In the genomic region with DNA sequence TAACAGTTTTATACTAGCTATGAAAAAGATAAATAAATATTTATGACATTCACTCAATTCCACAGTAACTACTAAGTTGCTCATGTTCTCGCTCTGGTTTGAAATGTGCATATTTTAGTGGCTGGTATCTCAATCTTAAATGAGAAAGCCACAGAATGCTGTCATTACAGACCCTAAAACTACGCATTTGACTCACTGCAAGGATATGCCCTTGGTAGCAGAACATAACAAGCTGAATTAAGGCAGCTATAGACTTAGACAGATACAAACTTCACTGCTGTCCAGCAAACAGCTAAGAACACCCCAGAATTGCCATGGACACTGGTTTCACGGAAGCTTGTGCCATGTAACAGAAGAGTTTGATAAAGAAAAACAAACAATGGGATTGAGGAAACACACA, we compare ENCODE assay signal across 17 cellular contexts. TPM values are rescaled to one million over a fixed set of nuclear protein-coding genes. Genes with fewer than 3 reads are reported as not detected.
A peak's percentile ranks its signal among the peaks of the same experiment; 100 is the strongest.
DNase-seq lines count a peak whose midpoint lies in the region; TF ChIP-seq lines count a peak whose summit lies in the region.
"Had no signal": no experiment of that assay in that cellular context is flagged by ENCODE, and none has a peak within 500 bp of the region (broad histone marks: within the 10 kb centered on the region; RNA-seq: fewer than 3 reads in every experiment).

No MANE protein-coding gene starts in this region.

- DNase-seq in AG20443 (ENCODE audit: low spot score), result peak; percentile 14
- DNase-seq in HFFc6, result peak; percentile 32
- DNase-seq in astrocyte of the hippocampus (ENCODE audit: low read depth, low spot score), result peak; percentile 66
- no peak for DNase-seq in smooth muscle cell (lab: John Stamatoyannopoulos, UW; ENCODE audit: unreplicated experiment)
- DNase-seq in cortex of kidney (lab: John Stamatoyannopoulos, UW), result no peak
- DNase-seq in occipital lobe (lab: John Stamatoyannopoulos, UW), result no peak
- DNase-seq in GM13976 (ENCODE audit: low spot score), result no peak
- DNase-seq: ACHN; CD8-positive, alpha-beta T cell; COR-L47; DMS153; DND-41; HCEC 1CT had no signal

- peak overlapping the region; percentile 8 for H3K27ac ChIP-seq in smooth muscle cell (ENCODE audit: low read depth)

- no peaks in the 10 kb centered on the region for H3K79me2 ChIP-seq in smooth muscle cell (ENCODE audit: low read depth)

- H3K4me1 ChIP-seq in smooth muscle cell (ENCODE audit: low read depth), result no peaks in the 10 kb centered on the region

- no peaks in the 10 kb centered on the region for H3K9me3 ChIP-seq in smooth muscle cell (replicated peaks; ENCODE audit: low read depth)

- no peaks in the 10 kb centered on the region for H3K4me1 Mint-ChIP-seq in HFFc6 (ENCODE audit: low read depth)
- H3K4me1 Mint-ChIP-seq: CD14-positive monocyte had no signal

- in situ Hi-C loops in GM13976 (cut with MboI; ENCODE audit: low sequenced_read_pairs, unreplicated experiment), result no loop called here

- no peak overlapping the region for H3K9ac ChIP-seq in smooth muscle cell (ENCODE audit: low read depth)

- no peaks in the 10 kb centered on the region for H3K36me3 ChIP-seq in smooth muscle cell (ENCODE audit: low read depth)

- no peak overlapping the region for H3K4me3 Mint-ChIP-seq in HFFc6
- H3K4me3 Mint-ChIP-seq: CD14-positive monocyte; CD8-positive, alpha-beta T cell had no signal

- peaks cover 6% of the 10 kb centered on the region; the same call in 1 of the 2 replicates for H3K27me3 Mint-ChIP-seq in HFFc6 (ENCODE audit: insufficient read depth)

- H3F3A ChIP-seq in smooth muscle cell (ENCODE audit: low read depth), result no peaks in the 10 kb centered on the region

- no peak overlapping the region for H2AFZ ChIP-seq in smooth muscle cell (ENCODE audit: low read depth)

- H3K4me3 ChIP-seq in smooth muscle cell, result no peak overlapping the region
- H3K4me3 ChIP-seq: GM12878 had no signal

- no peaks in the 10 kb centered on the region for H3K9me3 Mint-ChIP-seq in HFFc6
- H3K9me3 Mint-ChIP-seq: CD8-positive, alpha-beta T cell had no signal

- H3K27me3 ChIP-seq in smooth muscle cell (ENCODE audit: low read depth), result no peaks in the 10 kb centered on the region

- no peaks in the 10 kb centered on the region for H3K36me3 Mint-ChIP-seq in HFFc6 (ENCODE audit: low read depth)
- H3K36me3 Mint-ChIP-seq: CD14-positive monocyte; CD8-positive, alpha-beta T cell had no signal

- H3K4me2 ChIP-seq in smooth muscle cell, result no peak overlapping the region

- TF ChIP-seq CTCF in HFFc6 (IDR thresholded peaks at IDR 0.05), result no peak
- no peak for TF ChIP-seq CTCF in smooth muscle cell (IDR thresholded peaks at IDR 0.05; ENCODE audit: borderline replicate concordance, insufficient read depth, poor library complexity, severe bottlenecking)
- no peak for TF ChIP-seq CTCF in GM13976 (IDR thresholded peaks at IDR 0.05; ENCODE audit: borderline replicate concordance, control extremely low read depth, extremely low read depth, insufficient read depth, missing control alignments)

- no peak overlapping the region for H3K27ac Mint-ChIP-seq in HFFc6
- H3K27ac Mint-ChIP-seq: CD14-positive monocyte; CD8-positive, alpha-beta T cell had no signal

- 31% methylated on average over 3 of the region's 3 CpGs for WGBS in smooth muscle cell (ENCODE audit: low lambda C conversion rate)

- no peaks in the 10 kb centered on the region for H4K20me1 ChIP-seq in smooth muscle cell (ENCODE audit: low read depth)

RNA-seq across cellular contexts. Expression of a gene that starts 18.9 kb away (rescaled TPM):
- 1 to 10 TPM in 1 of 6 experiments, under 1 TPM in 5; 0.13 to 1.2 (median 0.23) TPM for total RNA-seq in HFFc6 (2021; fragmentation: NEBNext Ultra II Directional; extraction: Animal tissue kit (Norgen Biotek cat#: 25700))
- total RNA-seq in smooth muscle cell (0.22 TPM in 1 of 2 replicates, not detected in the other), occipital lobe (45.4 TPM)
- polyA plus RNA-seq in smooth muscle cell, result 0.30 TPM in 1 of 2 replicates, not detected in the other
- total RNA-seq: A172, H4 had no signal
- polyA plus RNA-seq: CD14-positive monocyte had no signal

Comparison
In these comparisons a context has a peak if more than half of its experiments do, and no peak if none do; other contexts are left out.
1. DNase-seq: peak in AG20443 (single experiment), HFFc6 (single experiment) and astrocyte of the hippocampus (single experiment); none in smooth muscle cell (single experiment), cortex of kidney (single experiment), occipital lobe (single experiment) and GM13976 (single experiment).
2. RNA of a gene that starts 18.9 kb away (total RNA-seq): 45.4 TPM in occipital lobe (single experiment); 0.13 to 1.2 TPM in HFFc6 and 0.22 TPM in smooth muscle cell; every median in the first group is over 10 times any median in the second.